8 cellular contexts compared by ENCODE assay signal in the genomic region with DNA sequence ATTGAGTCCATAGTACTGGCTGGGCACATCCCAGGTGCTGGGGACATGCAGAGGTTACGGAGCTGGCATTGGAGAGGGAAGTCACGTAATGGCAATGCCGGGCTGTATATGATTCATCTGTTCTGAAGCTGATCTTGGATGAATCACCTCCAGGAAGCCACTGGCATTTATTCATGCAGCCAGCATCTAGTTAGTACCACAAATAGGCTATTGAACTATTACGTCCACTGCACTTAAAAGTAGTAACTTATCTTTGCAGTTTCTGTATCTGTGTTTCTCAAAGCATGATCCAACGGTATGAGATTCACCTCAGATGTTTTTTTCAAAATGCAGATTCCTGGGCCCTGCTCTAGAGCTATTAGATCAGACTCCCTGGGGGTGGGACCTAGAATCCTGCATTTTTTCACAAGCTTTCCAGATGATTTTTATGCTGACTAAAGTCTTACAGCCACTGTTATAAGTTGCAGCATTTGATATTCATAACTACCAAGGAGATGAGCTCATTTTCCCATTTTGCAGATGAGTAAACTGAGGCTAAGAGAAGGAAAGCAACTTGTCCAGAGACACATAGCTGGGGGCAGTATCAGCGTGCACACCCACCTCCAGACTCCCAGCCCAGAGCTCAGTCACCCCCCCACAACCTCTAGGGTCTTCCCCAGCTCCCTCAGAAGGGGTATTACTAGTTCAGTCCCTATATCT. TPM values are rescaled to one million over a fixed set of nuclear protein-coding genes. Genes with fewer than 3 reads are reported as not detected.
DNase-seq lines count a peak whose midpoint lies in the region; TF ChIP-seq lines count a peak whose summit lies in the region.

No MANE protein-coding gene starts in this region.

- no peaks in the 10 kb centered on the region for H3K27me3 ChIP-seq in prostate gland (replicated peaks; ENCODE audit: insufficient read depth)

- intact Hi-C loops in prostate gland (cut with DNase I), result no loop called here

- WGBS in prostate gland, result 51% methylated on average over 6 of the region's 6 CpGs

- peak; percentile 34 for TF ChIP-seq POLR2A in prostate gland (IDR thresholded peaks at IDR 0.05)

- no peaks in the 10 kb centered on the region for H3K9me3 ChIP-seq in prostate gland

- TF ChIP-seq CTCF in prostate gland (IDR thresholded peaks at IDR 0.05), result no peak

- H3K4me1 ChIP-seq in prostate gland (replicated peaks), result no peaks in the 10 kb centered on the region

- H3K36me3 ChIP-seq in prostate gland, result peaks cover 4 to 7% of the 10 kb centered on the region in 2 donors

- peak; percentile 90 for DNase-seq in DMS53 treated with DMSO at 0.1 percent for 48 hours (lab: John Stamatoyannopoulos, UW; ENCODE audit: unreplicated experiment)
- DNase-seq in NCI-H226, result peak; percentile 91
- DNase-seq in dermis microvascular lymphatic vessel endothelial cell (ENCODE audit: low read depth in 2 of 2), result peak; percentile 86 to 95
- no peak for DNase-seq in prostate gland (ENCODE audit: low spot score)
- no peak for DNase-seq in NCI-H345 treated with DMSO at 0.1 percent for 48 hours (lab: John Stamatoyannopoulos, UW; ENCODE audit: unreplicated experiment)
- no peak for DNase-seq in NCI-H345 (lab: John Stamatoyannopoulos, UW)
- no peak for DNase-seq in activated CD4-positive, alpha-beta T cell treated with anti-CD3 and anti-CD28 coated beads for 4 hours
- DNase-seq in NCI-H2081 treated with DMSO at 0.1 percent for 48 hours (lab: John Stamatoyannopoulos, UW), result no peak

- no peak overlapping the region for H3K4me3 ChIP-seq in prostate gland

- peak overlapping the region in 1 of 2 donors; percentile 17 for H3K27ac ChIP-seq in prostate gland

RNA-seq across cellular contexts. Expression of a gene that starts 44.0 kb away (rescaled TPM):
- total RNA-seq in dermis microvascular lymphatic vessel endothelial cell (576 and 901 TPM in 2 replicates), prostate gland (100 to 1,000 TPM; 356 to 514 TPM)

RNA-seq across cellular contexts. Expression of a gene that starts 46.8 kb away (rescaled TPM):
- total RNA-seq in dermis microvascular lymphatic vessel endothelial cell, result 31.1 and 56.0 TPM in 2 replicates
- total RNA-seq in prostate gland, result 100 to 1,000 TPM in 1 of 2 donors, 10 to 100 TPM in 1; 99.7 to 131 TPM

Comparison
In these comparisons a context has a peak if more than half of its experiments do, and no peak if none do; other contexts are left out.
1. DNase-seq: peak in DMS53 treated with DMSO at 0.1 percent for 48 hours (single experiment), NCI-H226 (single experiment) and dermis microvascular lymphatic vessel endothelial cell (2 of 2); none in prostate gland (single experiment), NCI-H345 treated with DMSO at 0.1 percent for 48 hours (single experiment), NCI-H345 (single experiment), activated CD4-positive, alpha-beta T cell treated with anti-CD3 and anti-CD28 coated beads for 4 hours (0 of 2) and NCI-H2081 treated with DMSO at 0.1 percent for 48 hours (single experiment).